Comparison of ENCODE assay signal across 1 cellular context in the genomic region with DNA sequence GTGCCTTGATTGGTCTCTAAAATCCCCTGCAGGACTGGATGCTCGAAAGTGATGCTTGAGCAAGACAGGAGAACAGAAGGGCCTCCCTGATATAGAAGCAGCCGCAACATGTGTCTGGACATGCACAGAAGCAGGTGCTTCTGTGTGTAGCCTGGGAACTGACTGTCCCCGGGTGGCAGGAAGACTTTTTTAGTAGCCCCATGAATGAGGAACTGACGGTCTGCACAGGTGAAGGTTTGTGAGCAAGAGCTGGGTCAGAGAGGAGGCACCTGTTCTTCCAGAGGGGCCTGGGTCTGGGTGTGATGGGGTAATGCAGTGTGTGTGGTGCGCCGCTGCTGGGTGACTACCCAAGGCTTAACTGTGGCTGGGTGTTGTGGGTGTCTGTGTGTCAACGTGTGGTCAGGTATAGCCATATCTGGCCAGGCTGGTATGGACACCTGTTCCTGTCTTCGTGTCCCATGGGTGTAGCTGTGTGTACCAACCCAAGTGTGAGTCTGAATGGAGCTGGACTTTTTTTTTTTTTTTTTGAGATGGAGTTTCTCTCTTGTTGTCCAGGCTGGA.
TF ChIP-seq lines count a peak whose summit lies in the region.

No MANE protein-coding gene starts in this region.

TF ChIP-seq in GM12878, 131 proteins besides CTCF, POLR2A, EP300 and RAD21:
- TF ChIP-seq KAT2A (conservative IDR thresholded peaks at IDR 0.05; ENCODE audit: control insufficient read depth, low read depth, low read length) (no peak), TCF12 (IDR thresholded peaks at IDR 0.05; ENCODE audit: low read depth, low read length) (0 out of 2 replicates have a peak, but pooled peaks have one; percentile 14), TCF7 (IDR thresholded peaks at IDR 0.05; ENCODE audit: borderline replicate concordance) (no peak)
